In genomic region chr2:74420006-74420405, GRCh38 we compare ENCODE assay signal across 19 cellular contexts. TPM values are rescaled to one million over a fixed set of nuclear protein-coding genes. Genes with fewer than 3 reads are reported as not detected.
DNase-seq lines count a peak whose midpoint lies in the region; ATAC-seq, FAIRE-seq and TF ChIP-seq lines count a peak whose summit lies in the region.
"Had no signal": no experiment of that assay in that cellular context is flagged by ENCODE, and none has a peak within 500 bp of the region (broad histone marks: within the 10 kb centered on the region; RNA-seq: fewer than 3 reads in every experiment).

No MANE protein-coding gene starts in this region.

- TF ChIP-seq CTCF in progenitor cell of endocrine pancreas (IDR thresholded peaks at IDR 0.05; ENCODE audit: unreplicated experiment): no peak

- H3K27me3 ChIP-seq in Karpas-422 (ENCODE audit: low read length): no peaks in the 10 kb centered on the region
- H3K27me3 ChIP-seq: right atrium auricular region had no signal

- H3K27ac ChIP-seq in Karpas-422 (ENCODE audit: low read length): no peak overlapping the region
- H3K27ac ChIP-seq: adrenal gland, heart right ventricle, right atrium auricular region had no signal

- H4K20me1 ChIP-seq in Karpas-422 (ENCODE audit: insufficient read depth, low read depth, low read length): no peaks in the 10 kb centered on the region

- H3K27me3 Mint-ChIP-seq in activated T-cell treated with anti-CD3 and anti-CD28 coated beads, Interleukin-2, amount 50 U/mL, for 4 hours (ENCODE audit: low read depth): no peaks in the 10 kb centered on the region
- no peaks in the 10 kb centered on the region for H3K27me3 Mint-ChIP-seq in activated naive CD8-positive, alpha-beta T cell treated with anti-CD3 and anti-CD28 coated beads, Interleukin-2, amount 50 U/mL, for 24 hours
- peaks cover 4% of the 10 kb centered on the region for H3K27me3 Mint-ChIP-seq in progenitor cell of endocrine pancreas

- peaks cover 5% of the 10 kb centered on the region; the same call in 1 of the 2 replicates for H3K36me3 ChIP-seq in Karpas-422 (ENCODE audit: insufficient read depth, low read length)
- H3K36me3 ChIP-seq: adrenal gland, right atrium auricular region had no signal

- FAIRE-seq in GM12891 (lab: Jason Lieb, UNC): no peak
- FAIRE-seq: G401.6, islet of Langerhans, TTC549 had no signal

- no peaks in the 10 kb centered on the region for H3K9me2 ChIP-seq in Karpas-422 (replicated peaks; ENCODE audit: insufficient read depth, low read length)

- no peaks in the 10 kb centered on the region for H3K9me3 Mint-ChIP-seq in activated T-cell treated with anti-CD3 and anti-CD28 coated beads, Interleukin-2, amount 50 U/mL, for 4 hours
- H3K9me3 Mint-ChIP-seq in activated naive CD8-positive, alpha-beta T cell treated with anti-CD3 and anti-CD28 coated beads, Interleukin-2, amount 50 U/mL, for 24 hours: no peaks in the 10 kb centered on the region
- H3K9me3 Mint-ChIP-seq in progenitor cell of endocrine pancreas (ENCODE audit: low read depth): no peaks in the 10 kb centered on the region
- H3K9me3 Mint-ChIP-seq: H9 had no signal

- no peak for TF ChIP-seq POLR2A in GM12891 (IDR thresholded peaks at IDR 0.05; ENCODE audit: low read depth, low read length)

- peak overlapping the region; percentile 91 for H3K4me2 ChIP-seq in Karpas-422 (ENCODE audit: low read depth, low read length, poor library complexity, severe bottlenecking)

- peak overlapping the region; percentile 33 for H3K4me3 Mint-ChIP-seq in activated T-cell treated with anti-CD3 and anti-CD28 coated beads, Interleukin-2, amount 50 U/mL, for 4 hours
- peak overlapping the region; percentile 96 for H3K4me3 Mint-ChIP-seq in activated naive CD8-positive, alpha-beta T cell treated with anti-CD3 and anti-CD28 coated beads, Interleukin-2, amount 50 U/mL, for 24 hours
- peak overlapping the region; percentile 37 for H3K4me3 Mint-ChIP-seq in progenitor cell of endocrine pancreas (ENCODE audit: low read depth)

- H2AFZ ChIP-seq in Karpas-422 (ENCODE audit: low read length): no peak overlapping the region

- H3K4me1 ChIP-seq in Karpas-422 (ENCODE audit: low read length): peaks cover 48% of the 10 kb centered on the region

- no peak for ATAC-seq in activated T-cell treated with anti-CD3 and anti-CD28 coated beads, Interleukin-2, amount 50 U/mL, for 4 hours
- no peak for ATAC-seq in activated naive CD8-positive, alpha-beta T cell treated with anti-CD3 and anti-CD28 coated beads, Interleukin-2, amount 50 U/mL, for 24 hours
- no peak for ATAC-seq in GM18511 (IDR thresholded peaks at IDR 0.05; ENCODE audit: unreplicated experiment)
- ATAC-seq in HG02884 (IDR thresholded peaks at IDR 0.05; ENCODE audit: unreplicated experiment): no peak
- ATAC-seq: heart right ventricle had no signal

- H3K4me3 ChIP-seq in Karpas-422 (ENCODE audit: low read length): peak overlapping the region; percentile 84
- H3K4me3 ChIP-seq: adrenal gland, right atrium auricular region had no signal

- H3K4me1 Mint-ChIP-seq in activated T-cell treated with anti-CD3 and anti-CD28 coated beads, Interleukin-2, amount 50 U/mL, for 4 hours (ENCODE audit: low read depth): peaks cover 36% of the 10 kb centered on the region
- H3K4me1 Mint-ChIP-seq in activated naive CD8-positive, alpha-beta T cell treated with anti-CD3 and anti-CD28 coated beads, Interleukin-2, amount 50 U/mL, for 24 hours: peaks cover 47% of the 10 kb centered on the region
- peaks cover 7% of the 10 kb centered on the region for H3K4me1 Mint-ChIP-seq in progenitor cell of endocrine pancreas (ENCODE audit: low read depth)

- peak overlapping the region; percentile 2 for H3K27ac Mint-ChIP-seq in activated naive CD8-positive, alpha-beta T cell treated with anti-CD3 and anti-CD28 coated beads, Interleukin-2, amount 50 U/mL, for 24 hours
- no peak overlapping the region for H3K27ac Mint-ChIP-seq in progenitor cell of endocrine pancreas
- H3K27ac Mint-ChIP-seq: H9 had no signal

- no peak for DNase-seq in activated T-cell treated with anti-CD3 and anti-CD28 coated beads, Interleukin-2, amount 50 U/mL, for 4 hours
- DNase-seq in activated T-cell treated with anti-CD3 and anti-CD28 coated beads for 4 hours (no peak), Karpas-422 (no peak), progenitor cell of endocrine pancreas (ENCODE audit: low spot score, unreplicated experiment) (no peak), GM12891 (ENCODE audit: insufficient read length, low spot score) (no peak)
- DNase-seq in activated naive CD8-positive, alpha-beta T cell treated with anti-CD3 and anti-CD28 coated beads, Interleukin-2, amount 50 U/mL, for 24 hours: no peak
- DNase-seq: adrenal gland; effector memory CD4-positive, alpha-beta T cell; H9; heart right ventricle; NCI-H2107; NCI-H526 treated with DMSO at 0.1 percent for 48 hours; substantia nigra had no signal

- peaks cover 19% of the 10 kb centered on the region for H3K79me2 ChIP-seq in Karpas-422 (ENCODE audit: low read length)

- peak overlapping the region; percentile 86 for H3K9ac ChIP-seq in Karpas-422 (ENCODE audit: low read length)

- H3K36me3 Mint-ChIP-seq in activated T-cell treated with anti-CD3 and anti-CD28 coated beads, Interleukin-2, amount 50 U/mL, for 4 hours (ENCODE audit: insufficient read depth): peaks cover 2% of the 10 kb centered on the region
- H3K36me3 Mint-ChIP-seq in activated naive CD8-positive, alpha-beta T cell treated with anti-CD3 and anti-CD28 coated beads, Interleukin-2, amount 50 U/mL, for 24 hours (ENCODE audit: low read depth): peaks cover 12% of the 10 kb centered on the region
- no peaks in the 10 kb centered on the region for H3K36me3 Mint-ChIP-seq in progenitor cell of endocrine pancreas (ENCODE audit: insufficient read depth)

- H3K9me3 ChIP-seq in Karpas-422 (ENCODE audit: low read length): no peaks in the 10 kb centered on the region
- H3K9me3 ChIP-seq: adrenal gland, heart right ventricle, right atrium auricular region had no signal

TF ChIP-seq in GM12891, 5 proteins besides CTCF, POLR2A, EP300 and RAD21:
- no peak for TF ChIP-seq TAF1 (IDR thresholded peaks at IDR 0.05; ENCODE audit: low read depth, low read length)
- no peak for TF ChIP-seq PAX5 (IDR thresholded peaks at IDR 0.05; ENCODE audit: insufficient read depth, low read length, severe bottlenecking)
- TF ChIP-seq SPI1 (IDR thresholded peaks at IDR 0.05; ENCODE audit: low read depth, low read length): no peak

RNA-seq across cellular contexts. Expression of gene C2orf81, which starts 1.4 kb away (rescaled TPM):
- total RNA-seq in activated T-cell treated with anti-CD3 and anti-CD28 coated beads, Interleukin-2, amount 50 U/mL, for 4 hours: 1 to 10 TPM; 1.3 to 1.4 (median 1.4) TPM
- total RNA-seq in Karpas-422 (2014; rRNA removed; shearing (Covaris generic); ENCODE audit: low replicate concordance): 3.8 and 7.6 TPM in 2 replicates
- 11.3 and 13.4 TPM in 2 replicates for total RNA-seq in progenitor cell of endocrine pancreas
- polyA plus RNA-seq in GM12891 (2012; ENCODE audit: low read depth, missing spikeins): 6.7 TPM

RNA-seq across cellular contexts. Expression of gene WDR54, which starts 1.5 kb away (rescaled TPM):
- 10 to 100 TPM; 29.1 to 32.1 (median 31.3) TPM for total RNA-seq in activated T-cell treated with anti-CD3 and anti-CD28 coated beads, Interleukin-2, amount 50 U/mL, for 4 hours
- total RNA-seq in Karpas-422 (2014; rRNA removed; shearing (Covaris generic); ENCODE audit: low replicate concordance): 130 and 239 TPM in 2 replicates
- total RNA-seq in progenitor cell of endocrine pancreas: 28.1 and 30.2 TPM in 2 replicates
- polyA plus RNA-seq in GM12891 (2012; ENCODE audit: low read depth, missing spikeins): 85.4 TPM

RNA-seq across cellular contexts. Expression of gene RTKN, which starts 21.7 kb away (rescaled TPM):
- total RNA-seq in activated T-cell treated with anti-CD3 and anti-CD28 coated beads, Interleukin-2, amount 50 U/mL, for 4 hours: 1 to 10 TPM in 1 of 3 donors, under 1 TPM in 2; 0.47 to 1.0 (median 0.71) TPM
- 28.1 and 31.5 TPM in 2 replicates for total RNA-seq in Karpas-422 (2014; rRNA removed; shearing (Covaris generic); ENCODE audit: low replicate concordance)
- total RNA-seq in progenitor cell of endocrine pancreas: 121 and 129 TPM in 2 replicates
- 7.9 TPM for polyA plus RNA-seq in GM12891 (2012; ENCODE audit: low read depth, missing spikeins)

RNA-seq across cellular contexts. Expression of gene INO80B, which starts 34.9 kb away (rescaled TPM):
- total RNA-seq in activated T-cell treated with anti-CD3 and anti-CD28 coated beads, Interleukin-2, amount 50 U/mL, for 4 hours: 10 to 100 TPM; 49.3 to 72.6 (median 55.8) TPM
- 29.3 and 86.9 TPM in 2 replicates for total RNA-seq in Karpas-422 (2014; rRNA removed; shearing (Covaris generic); ENCODE audit: low replicate concordance)
- 46.8 and 51.0 TPM in 2 replicates for total RNA-seq in progenitor cell of endocrine pancreas
- 23.3 TPM for polyA plus RNA-seq in GM12891 (2012; ENCODE audit: low read depth, missing spikeins)

RNA-seq across cellular contexts. Expression of gene WBP1, which starts 38.2 kb away (rescaled TPM):
- 10 to 100 TPM; 19.3 to 21.5 (median 19.4) TPM for total RNA-seq in activated T-cell treated with anti-CD3 and anti-CD28 coated beads, Interleukin-2, amount 50 U/mL, for 4 hours
- 124 and 149 TPM in 2 replicates for total RNA-seq in Karpas-422 (2014; rRNA removed; shearing (Covaris generic); ENCODE audit: low replicate concordance)
- total RNA-seq in progenitor cell of endocrine pancreas: 127 and 140 TPM in 2 replicates
- polyA plus RNA-seq in GM12891 (2012; ENCODE audit: low read depth, missing spikeins): 66.8 TPM

Comparison
In these comparisons a context has a peak if more than half of its experiments do, and no peak if none do; other contexts are left out.
1. H3K4me3 Mint-ChIP-seq: peak in every context shown above with its lines; median percentile 96 in activated naive CD8-positive, alpha-beta T cell treated with anti-CD3 and anti-CD28 coated beads, Interleukin-2, amount 50 U/mL, for 24 hours; 37 in progenitor cell of endocrine pancreas; 33 in activated T-cell treated with anti-CD3 and anti-CD28 coated beads, Interleukin-2, amount 50 U/mL, for 4 hours.
2. RNA of gene RTKN, which starts 21.7 kb away (total RNA-seq): 121 to 129 TPM in progenitor cell of endocrine pancreas and 28.1 to 31.5 TPM in Karpas-422; 0.47 to 1.0 TPM in activated T-cell treated with anti-CD3 and anti-CD28 coated beads, Interleukin-2, amount 50 U/mL, for 4 hours; every median in the first group is over 10 times any median in the second.